Comparison of ENCODE assay signal across 20 cellular contexts in genomic region chr2:200748779-200749178, GRCh38.
DNase-seq lines count a peak whose midpoint lies in the region; ATAC-seq and TF ChIP-seq lines count a peak whose summit lies in the region.
"Had no signal": no experiment of that assay in that cellular context is flagged by ENCODE, and none has a peak within 500 bp of the region (broad histone marks: within the 10 kb centered on the region; RNA-seq: fewer than 3 reads in every experiment).

No MANE protein-coding gene starts in this region.

- no peaks in the 10 kb centered on the region for H4K20me1 ChIP-seq in hepatocyte (ENCODE audit: insufficient read depth, poor library complexity, severe bottlenecking)

- peak overlapping the region; percentile 62 for H3K4me2 ChIP-seq in hepatocyte

- ATAC-seq in HG02852 (IDR thresholded peaks at IDR 0.05; ENCODE audit: unreplicated experiment) (no peak), GM21723 (IDR thresholded peaks at IDR 0.05; ENCODE audit: unreplicated experiment) (no peak)
- ATAC-seq: body of pancreas; SK-N-SH treated with all-trans-retinoic acid at 6 μM for 48 hours; stimulated activated naive CD8-positive, alpha-beta T cell treated with anti-CD3 and anti-CD28 coated beads, Interleukin-15, amount 100 ng/mL, for 72 hours had no signal

- peak overlapping the region; percentile 8 to 88 (median 76) for H3K27ac Mint-ChIP-seq in CD14-positive monocyte
- H3K27ac Mint-ChIP-seq: stimulated activated naive CD8-positive, alpha-beta T cell treated with anti-CD3 and anti-CD28 coated beads, Interleukin-15, amount 100 ng/mL, for 72 hours had no signal

- H3K79me2 ChIP-seq in hepatocyte, result no peaks in the 10 kb centered on the region

- no peak for TF ChIP-seq POLR2A in prostate gland (IDR thresholded peaks at IDR 0.05)

- no peak overlapping the region for H3K4me3 ChIP-seq in hepatocyte
- no peak overlapping the region for H3K4me3 ChIP-seq in prostate gland
- H3K4me3 ChIP-seq: body of pancreas, uterus had no signal

- H3K9me3 ChIP-seq in hepatocyte (ENCODE audit: low read depth), result no peaks in the 10 kb centered on the region
- no peaks in the 10 kb centered on the region for H3K9me3 ChIP-seq in prostate gland
- H3K9me3 ChIP-seq: body of pancreas, uterus had no signal

- H3K36me3 ChIP-seq in hepatocyte (replicated peaks; ENCODE audit: insufficient read depth, low read depth) (no peaks in the 10 kb centered on the region), prostate gland (no peaks in the 10 kb centered on the region)
- H3K36me3 ChIP-seq: uterus had no signal

- peaks cover 0 to 4% (median 0%) of the 10 kb centered on the region in 3 donors for H3K27me3 Mint-ChIP-seq in CD14-positive monocyte (ENCODE audit: low read depth in 3 of 3)

- WGBS in hepatocyte (ENCODE audit: low lambda C conversion rate, missing lambda C conversion rate), result 92% methylated on average over 4 of the region's 4 CpGs
- 93% methylated on average over 4 of the region's 4 CpGs for WGBS in prostate gland

- peak; percentile 59 for DNase-seq in CD14-positive monocyte (ENCODE audit: low spot score)
- peak; percentile 68 for DNase-seq in NOMO-1 treated with DMSO at 0.1 percent for 48 hours (lab: John Stamatoyannopoulos, UW; ENCODE audit: unreplicated experiment)
- DNase-seq in hepatocyte (ENCODE audit: low spot score), result no peak
- DNase-seq in prostate gland (ENCODE audit: low spot score), result no peak
- DNase-seq in NCI-H1092 (lab: John Stamatoyannopoulos, UW), result no peak
- DNase-seq in GM19240 (ENCODE audit: insufficient read length, low spot score), result no peak
- DNase-seq: activated naive CD4-positive, alpha-beta T cell treated with anti-CD3 and anti-CD28 coated beads, Interleukin-2, amount 50 U/mL, for 16 hours; body of pancreas; dermis blood vessel endothelial cell; glutamatergic neuron; mammary epithelial cell; NCI-H2029; NCI-H524; retina; stimulated activated naive CD8-positive, alpha-beta T cell treated with anti-CD3 and anti-CD28 coated beads, Interleukin-15, amount 100 ng/mL, for 72 hours; uterus had no signal

- H3K4me3 Mint-ChIP-seq in CD14-positive monocyte, result no peak overlapping the region
- H3K4me3 Mint-ChIP-seq: natural killer cell treated with Interleukin-12 subunit alpha and Interleukin-12 subunit beta and Interleukin-15 and Interleukin-18, amount 100 ng/mL, for 72 hours; stimulated activated naive CD8-positive, alpha-beta T cell treated with anti-CD3 and anti-CD28 coated beads, Interleukin-15, amount 100 ng/mL, for 72 hours had no signal

- H3K27ac ChIP-seq in hepatocyte (peak overlapping the region; percentile 76), prostate gland (peak overlapping the region; percentile 75 to 77)
- H3K27ac ChIP-seq: body of pancreas had no signal

- no peak overlapping the region for H2AFZ ChIP-seq in hepatocyte

- TF ChIP-seq CTCF in CD14-positive monocyte (IDR thresholded peaks at IDR 0.05), result no peak
- no peak for TF ChIP-seq CTCF in hepatocyte (IDR thresholded peaks at IDR 0.05; ENCODE audit: poor library complexity)
- TF ChIP-seq CTCF in prostate gland (IDR thresholded peaks at IDR 0.05), result no peak

- peaks cover 13% of the 10 kb centered on the region for H3K4me1 Mint-ChIP-seq in CD14-positive monocyte
- H3K4me1 Mint-ChIP-seq: stimulated activated naive CD8-positive, alpha-beta T cell treated with anti-CD3 and anti-CD28 coated beads, Interleukin-15, amount 100 ng/mL, for 72 hours had no signal

- H3K9me3 Mint-ChIP-seq in CD14-positive monocyte, result no peaks in the 10 kb centered on the region
- H3K9me3 Mint-ChIP-seq: natural killer cell treated with Interleukin-12 subunit alpha and Interleukin-12 subunit beta and Interleukin-15 and Interleukin-18, amount 100 ng/mL, for 72 hours; stimulated activated naive CD8-positive, alpha-beta T cell treated with anti-CD3 and anti-CD28 coated beads, Interleukin-15, amount 100 ng/mL, for 72 hours had no signal

- H3K9me2 ChIP-seq in hepatocyte (replicated peaks; ENCODE audit: insufficient read depth), result no peaks in the 10 kb centered on the region

- H3K27me3 ChIP-seq in hepatocyte (no peaks in the 10 kb centered on the region), prostate gland (replicated peaks; ENCODE audit: insufficient read depth) (no peaks in the 10 kb centered on the region)
- H3K27me3 ChIP-seq: body of pancreas, uterus had no signal

- peaks cover 7 to 13% of the 10 kb centered on the region in 2 donors for H3K36me3 Mint-ChIP-seq in CD14-positive monocyte
- H3K36me3 Mint-ChIP-seq: natural killer cell treated with Interleukin-12 subunit alpha and Interleukin-12 subunit beta and Interleukin-15 and Interleukin-18, amount 100 ng/mL, for 72 hours had no signal

- H3K4me1 ChIP-seq in hepatocyte (ENCODE audit: insufficient read depth) (peaks cover 27% of the 10 kb centered on the region), prostate gland (replicated peaks) (peaks cover 19% of the 10 kb centered on the region)

- intact Hi-C loops in CD14-positive monocyte (cut with micrococcal nuclease), result no loop called here
- intact Hi-C loops in prostate gland (cut with DNase I), result no loop called here

Comparison
In these comparisons a context has a peak if more than half of its experiments do, and no peak if none do; other contexts are left out.
1. DNase-seq: peak in CD14-positive monocyte (single experiment) and NOMO-1 treated with DMSO at 0.1 percent for 48 hours (single experiment); none in hepatocyte (single experiment), prostate gland (single experiment), NCI-H1092 (single experiment) and GM19240 (single experiment).